8 cellular contexts compared by ENCODE assay signal in the genomic region with DNA sequence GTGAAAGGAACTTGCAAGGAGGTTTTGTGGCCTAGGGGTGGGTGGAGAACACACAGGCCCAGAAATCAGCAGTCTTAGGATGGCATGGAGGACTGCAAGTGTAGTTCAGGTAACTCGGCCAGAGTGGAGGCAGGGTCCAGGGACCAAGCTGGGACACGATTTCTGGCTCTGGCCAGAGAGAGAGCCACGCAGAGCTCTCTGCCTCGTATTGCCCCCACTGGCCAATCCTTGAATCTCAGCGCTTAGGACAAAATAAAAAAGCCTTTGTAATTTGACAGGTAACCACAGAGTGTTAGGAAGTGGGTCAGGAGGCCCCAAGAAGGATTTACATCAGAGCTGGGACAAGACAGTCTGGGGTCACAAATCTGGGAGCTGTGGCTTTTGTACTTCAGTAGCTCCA. TPM values are rescaled to one million over a fixed set of nuclear protein-coding genes. Genes with fewer than 3 reads are reported as not detected.
DNase-seq lines count a peak whose midpoint lies in the region; ATAC-seq, FAIRE-seq and TF ChIP-seq lines count a peak whose summit lies in the region.

No MANE protein-coding gene starts in this region.

- CTCF ChIA-PET in K562 (lab: Yijun Ruan, JAX; ENCODE audit: low intra/inter-chr PET ratio) = no interaction called here

- H3K27ac Mint-ChIP-seq in CD4-positive, CD25-positive, alpha-beta regulatory T cell = peak overlapping the region; percentile 63 to 90 (median 80)

- H3K27me3 Mint-ChIP-seq in CD4-positive, CD25-positive, alpha-beta regulatory T cell = no peaks in the 10 kb centered on the region

- no peak for TF ChIP-seq EP300 in K562 (IDR thresholded peaks at IDR 0.05; ENCODE audit: low read length)

- H3K36me3 Mint-ChIP-seq in CD4-positive, CD25-positive, alpha-beta regulatory T cell = peaks cover 15% of the 10 kb centered on the region

- no peaks in the 10 kb centered on the region for H3K9me3 Mint-ChIP-seq in CD4-positive, CD25-positive, alpha-beta regulatory T cell

- H3K27me3 ChIP-seq in CD4-positive, CD25-positive, alpha-beta regulatory T cell (ENCODE audit: control insufficient read depth, insufficient read depth, low read length) = no peaks in the 10 kb centered on the region
- H3K27me3 ChIP-seq in K562 (ENCODE audit: control insufficient read depth in 2 of 2, insufficient read depth in 2 of 2, low read length in 2 of 2) = no peaks in the 10 kb centered on the region
- H3K27me3 ChIP-seq in right lobe of liver = no peaks in the 10 kb centered on the region

- H3K36me3 ChIP-seq in CD4-positive, CD25-positive, alpha-beta regulatory T cell (ENCODE audit: control insufficient read depth, insufficient read depth, low read length) = peaks cover 7% of the 10 kb centered on the region
- H3K36me3 ChIP-seq in K562 (ENCODE audit: control insufficient read depth, insufficient read depth, low read length) (no peaks in the 10 kb centered on the region), right lobe of liver (no peaks in the 10 kb centered on the region)

- H3K4me1 Mint-ChIP-seq in CD4-positive, CD25-positive, alpha-beta regulatory T cell = peaks cover 51 to 97% (median 83%) of the 10 kb centered on the region in 4 donors

- no peak overlapping the region for H3K9ac ChIP-seq in K562 (ENCODE audit: insufficient read depth in 1 of 2, low read depth in 2 of 2, low read length in 2 of 2)

- POLR2A ChIA-PET in K562 (lab: Yijun Ruan, JAX) = interaction anchor here (0.6 to 5.1 kb wide), 4 partner anchors 9 to 32 kb away, joined by 3 to 24 read pairs (median 4); no protein-coding TSS in a partner anchor

- 27% methylated on average over 5 of the region's 5 CpGs for WGBS in K562 (ENCODE audit: insufficient coverage, low coverage, missing lambda C conversion rate)
- WGBS in right lobe of liver (ENCODE audit: insufficient coverage, low coverage, low lambda C conversion rate, missing lambda C conversion rate) = no CpG with 5 or more reads among the region's 5 CpGs

- peak overlapping the region; percentile 48 for H3K27ac ChIP-seq in CD4-positive, CD25-positive, alpha-beta regulatory T cell (ENCODE audit: insufficient read depth, low read length, poor library complexity, severe bottlenecking)
- H3K27ac ChIP-seq in K562 (ENCODE audit: extremely low read depth, low read depth, low read length) = no peak overlapping the region
- H3K27ac ChIP-seq in right lobe of liver = no peak overlapping the region

- H3K9me3 ChIP-seq in CD4-positive, CD25-positive, alpha-beta regulatory T cell (ENCODE audit: control insufficient read depth in 2 of 2, low read length in 2 of 2) = no peaks in the 10 kb centered on the region
- H3K9me3 ChIP-seq in K562 (replicated peaks; ENCODE audit: control insufficient read depth, insufficient read depth, low read depth, low read length) = no peaks in the 10 kb centered on the region
- no peaks in the 10 kb centered on the region for H3K9me3 ChIP-seq in right lobe of liver

- H2AFZ ChIP-seq in K562 (ENCODE audit: low read depth, low read length) = no peak overlapping the region

- DNase-seq in CD4-positive, CD25-positive, alpha-beta regulatory T cell = no peak
- peak; percentile 54 for DNase-seq in HT-29 (ENCODE audit: low spot score)
- peak in 3 of 4 experiments; percentile 21 to 41 (median 29) for DNase-seq in K562 (ENCODE audit: extremely low read depth in 1 of 4, low spot score in 3 of 4)
- no peak for DNase-seq in right lobe of liver
- DNase-seq in stimulated activated naive CD4-positive, alpha-beta T cell treated with Interleukin-2 at 50 U/mL for 16 hours (lab: John Stamatoyannopoulos, UW) = no peak
- DNase-seq in putamen (ENCODE audit: low spot score) = no peak
- DNase-seq in head of caudate nucleus = no peak

- TF ChIP-seq CTCF in K562 (IDR thresholded peaks at IDR 0.05 in 2 of 3, conservative IDR thresholded peaks at IDR 0.05 in 1 of 3; ENCODE audit: insufficient read depth in 2 of 3, low read depth in 1 of 3, low read length in 3 of 3) (peak; percentile 30 to 56 (median 52); a peak in 4 of 6 replicates), right lobe of liver (IDR thresholded peaks at IDR 0.05) (peak in 1 of 4 donors; percentile 12)

- TF ChIP-seq POLR2A in K562 (conservative IDR thresholded peaks at IDR 0.05) (no peak), right lobe of liver (IDR thresholded peaks at IDR 0.05) (no peak)

- no TSS peak for BruUV-seq in K562 (replicated peaks; lab: Mats Ljungman, UMichigan)

- H3K79me2 ChIP-seq in K562 (ENCODE audit: control insufficient read depth, insufficient read depth, low read length) = peaks cover 84% of the 10 kb centered on the region

- peak overlapping the region; percentile 70 for H3K4me3 ChIP-seq in CD4-positive, CD25-positive, alpha-beta regulatory T cell (ENCODE audit: low read depth, low read length)
- H3K4me3 ChIP-seq in K562 = no peak overlapping the region
- no peak overlapping the region for H3K4me3 ChIP-seq in right lobe of liver

- intact Hi-C loops in K562 (cut with micrococcal nuclease) = no loop called here
- intact Hi-C loops in right lobe of liver (cut with DNase I) = no loop called here
- intact Hi-C loops in head of caudate nucleus (cut with DNase I) = no loop called here

- peaks cover 4% of the 10 kb centered on the region for H3K9me1 ChIP-seq in K562 (ENCODE audit: control insufficient read depth, insufficient read depth, low read length)

- no peak overlapping the region for H3K4me2 ChIP-seq in K562 (ENCODE audit: insufficient read depth, low read length)

- no peak for FAIRE-seq in K562 (lab: Jason Lieb, UNC)

- TF ChIP-seq RAD21 in K562 (CRISPR knock-in tag; conservative IDR thresholded peaks at IDR 0.05 in 1 of 2, IDR thresholded peaks at IDR 0.05 in 1 of 2) = 0 out of 4 replicates have a peak, but pooled peaks of 1 of the 2 experiments have one; percentile 17

- no peak for ATAC-seq in CD4-positive, CD25-positive, alpha-beta regulatory T cell (ENCODE audit: low read depth in 2 of 2)
- ATAC-seq in K562 (peak; percentile 86), right lobe of liver (peak in 3 of 4 donors; percentile 28 to 53 (median 40)), GM18870 (IDR thresholded peaks at IDR 0.05; ENCODE audit: unreplicated experiment) (no peak)

- H3K4me1 ChIP-seq in CD4-positive, CD25-positive, alpha-beta regulatory T cell (ENCODE audit: control insufficient read depth, insufficient read depth, low read length, poor library complexity, severe bottlenecking) = peaks cover 99% of the 10 kb centered on the region
- H3K4me1 ChIP-seq in K562 (replicated peaks in 1 of 2; ENCODE audit: control insufficient read depth in 2 of 2, insufficient read depth in 2 of 2, low read length in 2 of 2) (peaks cover 10 to 21% of the 10 kb centered on the region in 2 experiments), right lobe of liver (peaks cover 0 to 16% (median 0%) of the 10 kb centered on the region in 4 donors)

- peak overlapping the region; percentile 39 to 80 (median 74) for H3K4me3 Mint-ChIP-seq in CD4-positive, CD25-positive, alpha-beta regulatory T cell

- H4K20me1 ChIP-seq in K562 (replicated peaks; ENCODE audit: control insufficient read depth, insufficient read depth, low read length) = peaks cover 32% of the 10 kb centered on the region

- in situ Hi-C loops in K562 (cut with MboI) = loop anchor here (25.0 kb wide), 1 partner anchor 890 kb away; no protein-coding TSS in a partner anchor

TF ChIP-seq in K562, 482 proteins besides CTCF, POLR2A, EP300 and RAD21:
- no peak for TF ChIP-seq ILK (tag; IDR thresholded peaks at IDR 0.05; ENCODE audit: borderline replicate concordance, low read depth)

RNA-seq across cellular contexts. Expression of gene MAP3K1, which starts 11.7 kb away (rescaled TPM):
- 110 TPM for total RNA-seq in CD4-positive, CD25-positive, alpha-beta regulatory T cell
- polyA plus RNA-seq in CD4-positive, CD25-positive, alpha-beta regulatory T cell = 10 to 100 TPM; 64.3 to 84.5 (median 76.1) TPM
- total RNA-seq in HT-29 (2014; rRNA removed; shearing (Covaris generic)) = 17.7 and 18.4 TPM in 2 replicates
- 6.2 and 19.0 TPM in 2 replicates for total RNA-seq in K562 (2011; cell fraction: chromatin; rRNA removed; ENCODE audit: low replicate concordance)
- total RNA-seq in K562 (2011; cell fraction: nucleolus; rRNA removed) = 4.0 and 5.5 TPM in 2 replicates
- total RNA-seq in K562 (2011; cell fraction: nucleoplasm; rRNA removed) = 8.2 and 9.7 TPM in 2 replicates
- 7.0 and 8.4 TPM in 2 replicates for total RNA-seq in K562 (2014; rRNA removed)
- 13.7 and 14.7 TPM in 2 replicates for total RNA-seq in K562 (2014; rRNA removed; fragmentation: Illumina TruSeq; extraction: Trizol)
- total RNA-seq in K562 (2015; rRNA removed; fragmentation: Illumina TruSeq; extraction: Trizol) = 13.5 and 13.9 TPM in 2 replicates
- total RNA-seq in K562 (2021) = 9.9 and 10.7 TPM in 2 replicates
- 9.7 and 11.1 TPM in 2 replicates for polyA plus RNA-seq in K562 (2011; rRNA removed)
- polyA plus RNA-seq in K562 (2011; cell fraction: cytosol; rRNA removed) = 2.5 and 5.2 TPM in 2 replicates
- 8.4 and 11.7 TPM in 2 replicates for polyA plus RNA-seq in K562 (2011; cell fraction: nucleus; rRNA removed)
- 5.0 TPM in 2 replicates for polyA plus RNA-seq in K562 (2012)
- polyA plus RNA-seq in K562 (2014; fragmentation: Illumina TruSeq; extraction: Trizol) = 6.7 and 7.5 TPM in 2 replicates
- 1 to 10 TPM; 3.9 to 6.9 TPM for polyA plus RNA-seq in K562 (2014; fragmentation: Nextera tagmentation; extraction: Ambion mirVana)
- 4.7 and 4.9 TPM in 2 replicates for polyA plus RNA-seq in K562 (2014; rRNA removed)
- 31.1 and 33.0 TPM in 2 replicates for polyA minus RNA-seq in K562 (2011; rRNA and poly(A)+ RNA removed)
- polyA minus RNA-seq in K562 (2011; cell fraction: cytosol; rRNA and poly(A)+ RNA removed) = 9.0 and 11.6 TPM in 2 replicates
- 8.8 and 15.7 TPM in 2 replicates for polyA minus RNA-seq in K562 (2011; cell fraction: nucleus; rRNA and poly(A)+ RNA removed)
- 10 to 100 TPM in 1 of 6 experiments, 1 to 10 TPM in 5; 6.3 to 10.3 (median 8.3) TPM for total RNA-seq in right lobe of liver

Comparison
In these comparisons a context has a peak if more than half of its experiments do, and no peak if none do; other contexts are left out.
1. ATAC-seq: peak in K562 (single experiment) and right lobe of liver (3 of 4); none in CD4-positive, CD25-positive, alpha-beta regulatory T cell (0 of 2) and GM18870 (single experiment).
2. DNase-seq: peak in HT-29 (single experiment) and K562 (3 of 4); none in CD4-positive, CD25-positive, alpha-beta regulatory T cell (0 of 3), right lobe of liver (0 of 3), stimulated activated naive CD4-positive, alpha-beta T cell treated with Interleukin-2 at 50 U/mL for 16 hours (single experiment), putamen (single experiment) and head of caudate nucleus (0 of 42).